Comparison of ENCODE assay signal across 17 cellular contexts in genomic region chr7:102898532-102898859, GRCh38. TPM values are rescaled to one million over a fixed set of nuclear protein-coding genes. Genes with fewer than 3 reads are reported as not detected.
"Had no signal": no experiment of that assay in that cellular context is flagged by ENCODE, and none has a peak within 500 bp of the region (broad histone marks: within the 10 kb centered on the region; RNA-seq: fewer than 3 reads in every experiment).

No MANE protein-coding gene starts in this region.

- ATAC-seq: activated CD8-positive, alpha-beta T cell treated with anti-CD3 and anti-CD28 coated beads for 36 hours; activated naive CD8-positive, alpha-beta T cell treated with anti-CD3 and anti-CD28 coated beads, Interleukin-2, amount 50 U/mL, for 24 hours; left lung; stimulated activated naive B cell treated with anti-CD40 and anti-IgM and Interleukin-4, amounts not matched to agents 10 μg/mL and 1 μg/mL and 100 μg/mL, for 72 hours had no signal

- H3K4me3 ChIP-seq: left lung, spleen had no signal

- H3K27ac ChIP-seq: brain microvascular endothelial cell had no signal

- H3K27me3 ChIP-seq: brain microvascular endothelial cell, left lung, spleen had no signal

- H3K36me3 ChIP-seq: brain microvascular endothelial cell, left lung, spleen had no signal

- DNase-seq: activated CD4-positive, alpha-beta T cell treated with anti-CD3 and anti-CD28 coated beads for 48 hours; activated CD4-positive, CD25-positive, alpha-beta regulatory T cell; activated CD8-positive, alpha-beta T cell treated with anti-CD3 and anti-CD28 coated beads for 36 hours; activated naive CD4-positive, alpha-beta T cell treated with anti-CD3 and anti-CD28 coated beads for 36 hours; activated naive CD8-positive, alpha-beta T cell treated with anti-CD3 and anti-CD28 coated beads, Interleukin-2, amount 50 U/mL, for 24 hours; activated T-cell treated with anti-CD3 and anti-CD28 coated beads, Interleukin-2, amount 50 U/mL, for 1 hour; anterior cingulate cortex; brain microvascular endothelial cell; central memory CD4-positive, alpha-beta T cell; midbrain; nephron progenitor cell; occipital lobe; posterior cingulate gyrus; retina; spleen; stimulated activated naive B cell treated with anti-CD40 and anti-IgM and Interleukin-4, amounts not matched to agents 10 μg/mL and 1 μg/mL and 100 μg/mL, for 72 hours had no signal

RNA-seq across cellular contexts. Expression of gene LRRC17, which starts 14.3 kb away (rescaled TPM):
- total RNA-seq: activated CD8-positive, alpha-beta T cell treated with anti-CD3 and anti-CD28 coated beads for 36 hours; activated naive CD4-positive, alpha-beta T cell treated with anti-CD3 and anti-CD28 coated beads for 36 hours had no signal
